Comparison of ENCODE assay signal across 23 cellular contexts in the genomic region with DNA sequence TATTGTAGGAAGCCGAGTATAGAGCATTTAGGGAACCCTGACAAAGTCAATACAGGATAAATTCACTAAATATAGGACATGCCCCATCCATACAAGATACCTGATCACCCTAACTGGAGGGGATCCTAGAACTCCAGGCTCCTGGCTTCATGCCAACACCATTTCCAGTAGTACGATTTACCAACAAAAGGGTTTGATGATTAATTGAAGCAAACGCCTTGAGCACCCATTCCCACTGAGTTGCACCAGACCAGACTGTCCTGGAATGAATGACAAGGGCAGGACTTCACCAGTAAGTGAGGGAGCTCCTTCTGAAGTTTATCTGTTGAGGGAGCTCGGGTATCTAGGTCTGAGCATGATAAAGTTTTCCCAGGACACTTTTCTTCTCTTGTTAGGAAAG.
"Had no signal": no experiment of that assay in that cellular context is flagged by ENCODE, and none has a peak within 500 bp of the region (broad histone marks: within the 10 kb centered on the region; RNA-seq: fewer than 3 reads in every experiment).

No MANE protein-coding gene starts in this region.

- H3K9me3 ChIP-seq: MG63 had no signal

- H3K27me3 ChIP-seq: MG63, SJCRH30 had no signal

- H3K36me3 ChIP-seq: MG63, SJCRH30 had no signal

- H3K4me1 ChIP-seq: SJCRH30 had no signal

- ATAC-seq: Panc1, PC-3, Right ventricle myocardium inferior, SK-N-SH treated with all-trans-retinoic acid at 6 μM for 48 hours had no signal

- DNase-seq: KBM-7, MG63, NCI-H1092, NCI-H1105 treated with DMSO at 0.1 percent for 48 hours, NCI-H1417 treated with DMSO at 0.1 percent for 48 hours, NCI-H146, NCI-H1694 treated with DMSO at 0.1 percent for 48 hours, NCI-H1930, NCI-H2081, NCI-H2107, NCI-H2171 treated with DMSO at 0.1 percent for 48 hours, NCI-H446, NCI-H510A, NCI-H524 treated with DMSO at 0.1 percent for 48 hours, NCI-H774, PC-3, SHP77 treated with DMSO at 0.1 percent for 48 hours, SJCRH30, T-helper 2 cell had no signal

- H3K4me3 ChIP-seq: MG63, SJCRH30 had no signal

- H3K27ac ChIP-seq: RWPE1, SJCRH30 had no signal
